Comparison of ENCODE assay signal across 18 cellular contexts in the genomic region with DNA sequence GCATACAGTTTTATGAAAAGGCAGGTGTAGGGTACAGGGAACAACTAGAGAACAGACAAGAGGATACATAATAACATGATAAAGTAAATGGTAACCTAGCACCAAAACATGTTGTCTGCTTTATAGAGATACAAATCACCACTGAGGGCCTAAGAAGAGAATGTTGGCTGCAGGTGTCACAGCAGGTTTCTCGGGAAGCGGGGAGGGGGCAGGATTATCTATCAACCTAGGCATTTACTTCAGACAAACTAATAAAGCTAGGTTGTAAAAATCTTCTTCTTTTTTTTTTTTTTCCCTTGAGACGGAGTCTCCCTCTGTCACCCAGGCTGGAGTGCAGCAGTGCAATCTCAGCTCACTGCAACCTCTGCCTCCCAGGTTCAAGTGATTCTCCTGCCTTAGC.
DNase-seq lines count a peak whose midpoint lies in the region; TF ChIP-seq lines count a peak whose summit lies in the region.
"Had no signal": no experiment of that assay in that cellular context is flagged by ENCODE, and none has a peak within 500 bp of the region (broad histone marks: within the 10 kb centered on the region; RNA-seq: fewer than 3 reads in every experiment).

No MANE protein-coding gene starts in this region.

- no peaks in the 10 kb centered on the region for H3K9me3 ChIP-seq in HEK293 (ENCODE audit: control insufficient read depth, insufficient read depth, low read depth, low read length)
- H3K9me3 ChIP-seq: A549, Peyer's patch, psoas muscle, spleen had no signal

- H3K4me3 ChIP-seq in HEK293 (ENCODE audit: low read depth, low read length) = no peak overlapping the region
- H3K4me3 ChIP-seq: A549, Peyer's patch, psoas muscle, spleen had no signal

- no peaks in the 10 kb centered on the region for H3K4me1 ChIP-seq in HEK293 (ENCODE audit: control insufficient read depth, insufficient read depth, low read length)
- H3K4me1 ChIP-seq: A549, Peyer's patch, psoas muscle had no signal

- CTCF ChIA-PET in HEK293 (lab: Yijun Ruan, JAX) = interaction anchor here (0.7 to 2.4 kb wide), 5 partner anchors 16 to 1004 kb away, joined by 3 to 11 read pairs (median 7); no protein-coding TSS in a partner anchor

- DNase-seq in NCI-H510A treated with DMSO at 0.1 percent for 48 hours (lab: John Stamatoyannopoulos, UW) = peak; percentile 33
- DNase-seq in NCI-H510A (lab: John Stamatoyannopoulos, UW) = no peak
- DNase-seq in NCI-H748 (lab: John Stamatoyannopoulos, UW; ENCODE audit: unreplicated experiment) = peak; percentile 84
- peak; percentile 49 for DNase-seq in left kidney (ENCODE audit: low read depth, low spot score)
- DNase-seq in SHP77 (lab: John Stamatoyannopoulos, UW) = no peak
- DNase-seq in amygdala (lab: John Stamatoyannopoulos, UW) = no peak
- no peak for DNase-seq in effector CD8-positive, alpha-beta T cell (lab: John Stamatoyannopoulos, UW)
- DNase-seq: activated naive CD4-positive, alpha-beta T cell; CD4-positive, CD25-positive, alpha-beta regulatory T cell; NCI-H1048; NCI-H69; psoas muscle; spleen; stimulated activated naive CD4-positive, alpha-beta T cell treated with Interleukin-2 at 50 U/mL for 16 hours had no signal

- no peaks in the 10 kb centered on the region for H3K36me3 ChIP-seq in HEK293 (ENCODE audit: control insufficient read depth in 2 of 2, insufficient read depth in 1 of 2, low read length in 2 of 2)
- H3K36me3 ChIP-seq: Peyer's patch, spleen had no signal

- TF ChIP-seq CTCF in HEK293 (tag by site-specific recombination; IDR thresholded peaks at IDR 0.05) = no peak

- no peak overlapping the region; the same call in 1 of the 2 replicates for H3K27ac ChIP-seq in HEK293 (ENCODE audit: extremely low read depth, low read depth, low read length)
- H3K27ac ChIP-seq: A549, epithelial cell of prostate, Peyer's patch, psoas muscle had no signal

- POLR2A ChIA-PET in HEK293 (lab: Yijun Ruan, JAX) = interaction anchor here (0.6 to 0.7 kb wide), 2 partner anchors 32 to 1069 kb away, joined by 3 to 5 read pairs; no protein-coding TSS in a partner anchor

TF ChIP-seq in HEK293, 187 proteins besides CTCF, POLR2A, EP300 and RAD21:
- TF ChIP-seq ZNF585B (tag by site-specific recombination; IDR thresholded peaks at IDR 0.05) (no peak), ZNF560 (tag by site-specific recombination; IDR thresholded peaks at IDR 0.05; ENCODE audit: borderline replicate concordance) (no peak), ZFHX2 (tag by site-specific recombination; conservative IDR thresholded peaks at IDR 0.05) (no peak), ZNF175 (tag by site-specific recombination; IDR thresholded peaks at IDR 0.05) (no peak), ZBTB17 (tag by site-specific recombination; IDR thresholded peaks at IDR 0.05) (0 out of 2 replicates have a peak, but pooled peaks have one; percentile 41), ZNF707 (tag by site-specific recombination; IDR thresholded peaks at IDR 0.05) (no peak), GLIS2 (tag by site-specific recombination; IDR thresholded peaks at IDR 0.05) (no peak), ZNF292 (tag by site-specific recombination; IDR thresholded peaks at IDR 0.05; ENCODE audit: borderline replicate concordance, low read depth) (no peak), YY1 (tag by site-specific recombination; IDR thresholded peaks at IDR 0.05) (no peak), HOXA7 (CRISPR knock-in tag; IDR thresholded peaks at IDR 0.05; ENCODE audit: borderline replicate concordance) (no peak), ZNF335 (tag by site-specific recombination; conservative IDR thresholded peaks at IDR 0.05) (no peak), ZIC2 (tag by site-specific recombination; IDR thresholded peaks at IDR 0.05) (0 out of 2 replicates have a peak, but pooled peaks have one; percentile 13), MEIS1 (CRISPR knock-in tag; IDR thresholded peaks at IDR 0.05; ENCODE audit: borderline replicate concordance) (no peak), ZNF10 (tag by site-specific recombination; IDR thresholded peaks at IDR 0.05) (no peak), ZNF571 (tag by site-specific recombination; IDR thresholded peaks at IDR 0.05) (no peak), EGR2 (tag by site-specific recombination; IDR thresholded peaks at IDR 0.05; ENCODE audit: low read depth) (no peak), ZNF324 (tag by site-specific recombination; IDR thresholded peaks at IDR 0.05) (no peak), ZNF654 (tag by site-specific recombination; IDR thresholded peaks at IDR 0.05; ENCODE audit: low read depth) (no peak), GFI1B (tag by site-specific recombination; IDR thresholded peaks at IDR 0.05) (0 out of 2 replicates have a peak, but pooled peaks have one; percentile 12), FEZF1 (tag by site-specific recombination; IDR thresholded peaks at IDR 0.05) (no peak), ZBTB48 (tag by site-specific recombination; IDR thresholded peaks at IDR 0.05) (no peak)
- TF ChIP-seq, protein P1, sequence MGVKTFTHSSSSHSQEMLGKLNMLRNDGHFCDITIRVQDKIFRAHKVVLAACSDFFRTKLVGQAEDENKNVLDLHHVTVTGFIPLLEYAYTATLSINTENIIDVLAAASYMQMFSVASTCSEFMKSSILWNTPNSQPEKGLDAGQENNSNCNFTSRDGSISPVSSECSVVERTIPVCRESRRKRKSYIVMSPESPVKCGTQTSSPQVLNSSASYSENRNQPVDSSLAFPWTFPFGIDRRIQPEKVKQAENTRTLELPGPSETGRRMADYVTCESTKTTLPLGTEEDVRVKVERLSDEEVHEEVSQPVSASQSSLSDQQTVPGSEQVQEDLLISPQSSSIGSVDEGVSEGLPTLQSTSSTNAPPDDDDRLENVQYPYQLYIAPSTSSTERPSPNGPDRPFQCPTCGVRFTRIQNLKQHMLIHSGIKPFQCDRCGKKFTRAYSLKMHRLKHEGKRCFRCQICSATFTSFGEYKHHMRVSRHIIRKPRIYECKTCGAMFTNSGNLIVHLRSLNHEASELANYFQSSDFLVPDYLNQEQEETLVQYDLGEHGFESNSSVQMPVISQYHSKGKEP (tag by site-specific recombination; IDR thresholded peaks at IDR 0.05) = 0 out of 2 replicates have a peak, but pooled peaks have one; percentile 17

Comparison
In these comparisons a context has a peak if more than half of its experiments do, and no peak if none do; other contexts are left out.
1. DNase-seq: peak in NCI-H510A treated with DMSO at 0.1 percent for 48 hours (single experiment), NCI-H748 (single experiment) and left kidney (single experiment); none in NCI-H510A (single experiment), SHP77 (0 of 2), amygdala (0 of 56) and effector CD8-positive, alpha-beta T cell (single experiment).